1 cellular context compared by ENCODE assay signal in the genomic region with DNA sequence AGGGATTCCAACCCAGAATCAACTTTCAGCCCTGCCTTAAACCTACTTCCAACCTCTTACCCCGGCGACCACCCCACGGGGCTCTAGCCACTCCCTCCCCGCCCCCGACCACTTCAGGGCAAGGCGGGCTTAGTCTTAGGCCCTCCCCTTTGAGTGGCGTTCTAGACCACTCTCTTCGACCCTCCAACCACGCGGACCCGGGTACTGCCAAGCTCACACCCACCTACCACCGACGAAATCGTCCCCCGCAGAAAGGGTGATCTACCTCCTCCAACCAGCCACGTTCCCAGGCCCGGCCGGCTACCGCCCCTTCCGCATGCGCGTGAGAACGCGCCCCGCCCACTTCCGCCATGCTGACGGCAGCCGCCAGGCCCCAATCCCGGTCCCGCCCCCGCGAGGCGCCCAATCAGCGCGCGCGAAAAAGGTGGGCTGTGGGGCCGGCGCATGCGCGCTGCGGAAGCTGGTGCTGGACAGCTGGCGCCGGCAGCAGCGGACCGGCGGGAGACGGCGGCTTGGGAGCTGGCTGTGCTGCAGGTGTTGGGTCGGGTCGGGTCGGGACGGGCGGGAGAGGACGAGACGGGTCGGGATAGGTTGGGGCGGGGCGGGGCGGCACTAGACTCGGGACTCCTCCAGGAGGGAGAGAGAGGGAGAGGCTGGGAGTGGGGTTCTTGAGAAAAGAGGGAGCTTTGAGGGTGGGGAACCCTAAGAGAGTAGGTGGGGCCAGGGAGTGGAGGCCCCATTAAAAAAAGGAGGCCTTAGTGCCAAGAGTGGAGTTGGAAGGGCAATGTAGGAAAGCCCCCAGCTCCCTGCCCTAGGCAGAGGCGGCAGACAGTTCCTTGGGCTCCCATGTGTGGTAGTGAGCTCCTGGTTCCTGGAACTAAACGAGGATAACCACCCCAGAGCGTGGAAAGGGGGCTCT.
TF ChIP-seq lines count a peak whose summit lies in the region.

A gene with protein sequence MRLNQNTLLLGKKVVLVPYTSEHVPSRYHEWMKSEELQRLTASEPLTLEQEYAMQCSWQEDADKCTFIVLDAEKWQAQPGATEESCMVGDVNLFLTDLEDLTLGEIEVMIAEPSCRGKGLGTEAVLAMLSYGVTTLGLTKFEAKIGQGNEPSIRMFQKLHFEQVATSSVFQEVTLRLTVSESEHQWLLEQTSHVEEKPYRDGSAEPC (minus strand): TSS at position 302 of the 919 bp plus-strand sequence. CDS start 647 bp downstream, outside the sequence.

TF ChIP-seq in GM12878, 131 proteins besides CTCF, POLR2A, EP300 and RAD21 (continued from another document and continues in another):
- TF ChIP-seq, protein P1, sequence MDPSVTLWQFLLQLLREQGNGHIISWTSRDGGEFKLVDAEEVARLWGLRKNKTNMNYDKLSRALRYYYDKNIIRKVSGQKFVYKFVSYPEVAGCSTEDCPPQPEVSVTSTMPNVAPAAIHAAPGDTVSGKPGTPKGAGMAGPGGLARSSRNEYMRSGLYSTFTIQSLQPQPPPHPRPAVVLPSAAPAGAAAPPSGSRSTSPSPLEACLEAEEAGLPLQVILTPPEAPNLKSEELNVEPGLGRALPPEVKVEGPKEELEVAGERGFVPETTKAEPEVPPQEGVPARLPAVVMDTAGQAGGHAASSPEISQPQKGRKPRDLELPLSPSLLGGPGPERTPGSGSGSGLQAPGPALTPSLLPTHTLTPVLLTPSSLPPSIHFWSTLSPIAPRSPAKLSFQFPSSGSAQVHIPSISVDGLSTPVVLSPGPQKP (IDR thresholded peaks at IDR 0.05; ENCODE audit: low read depth, low read length), result peak; percentile 68
- TF ChIP-seq, protein P2, sequence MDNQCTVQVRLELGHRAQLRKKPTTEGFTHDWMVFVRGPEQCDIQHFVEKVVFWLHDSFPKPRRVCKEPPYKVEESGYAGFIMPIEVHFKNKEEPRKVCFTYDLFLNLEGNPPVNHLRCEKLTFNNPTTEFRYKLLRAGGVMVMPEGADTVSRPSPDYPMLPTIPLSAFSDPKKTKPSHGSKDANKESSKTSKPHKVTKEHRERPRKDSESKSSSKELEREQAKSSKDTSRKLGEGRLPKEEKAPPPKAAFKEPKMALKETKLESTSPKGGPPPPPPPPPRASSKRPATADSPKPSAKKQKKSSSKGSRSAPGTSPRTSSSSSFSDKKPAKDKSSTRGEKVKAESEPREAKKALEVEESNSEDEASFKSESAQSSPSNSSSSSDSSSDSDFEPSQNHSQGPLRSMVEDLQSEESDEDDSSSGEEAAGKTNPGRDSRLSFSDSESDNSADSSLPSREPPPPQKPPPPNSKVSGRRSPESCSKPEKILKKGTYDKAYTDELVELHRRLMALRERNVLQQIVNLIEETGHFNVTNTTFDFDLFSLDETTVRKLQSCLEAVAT (IDR thresholded peaks at IDR 0.05), result no peak
- TF ChIP-seq SMC3 (IDR thresholded peaks at IDR 0.05; ENCODE audit: borderline replicate concordance, low read length), result no peak
- TF ChIP-seq YY1 (IDR thresholded peaks at IDR 0.05; ENCODE audit: low read depth, low read length), result peak; percentile 84
- 0 out of 2 replicates have a peak, but pooled peaks have one; percentile 60 for TF ChIP-seq RB1 (IDR thresholded peaks at IDR 0.05; ENCODE audit: borderline replicate concordance)
- TF ChIP-seq SMAD1 (IDR thresholded peaks at IDR 0.05; ENCODE audit: low read depth, partially characterized antibody), result no peak
- TF ChIP-seq CREM (IDR thresholded peaks at IDR 0.05; ENCODE audit: low read depth), result no peak
- no peak for TF ChIP-seq CBX3 (IDR thresholded peaks at IDR 0.05; ENCODE audit: borderline replicate concordance, low read depth)
- no peak for TF ChIP-seq SRF (IDR thresholded peaks at IDR 0.05; ENCODE audit: low read depth in 2 of 2, low read length in 2 of 2)
- TF ChIP-seq, protein P3, sequence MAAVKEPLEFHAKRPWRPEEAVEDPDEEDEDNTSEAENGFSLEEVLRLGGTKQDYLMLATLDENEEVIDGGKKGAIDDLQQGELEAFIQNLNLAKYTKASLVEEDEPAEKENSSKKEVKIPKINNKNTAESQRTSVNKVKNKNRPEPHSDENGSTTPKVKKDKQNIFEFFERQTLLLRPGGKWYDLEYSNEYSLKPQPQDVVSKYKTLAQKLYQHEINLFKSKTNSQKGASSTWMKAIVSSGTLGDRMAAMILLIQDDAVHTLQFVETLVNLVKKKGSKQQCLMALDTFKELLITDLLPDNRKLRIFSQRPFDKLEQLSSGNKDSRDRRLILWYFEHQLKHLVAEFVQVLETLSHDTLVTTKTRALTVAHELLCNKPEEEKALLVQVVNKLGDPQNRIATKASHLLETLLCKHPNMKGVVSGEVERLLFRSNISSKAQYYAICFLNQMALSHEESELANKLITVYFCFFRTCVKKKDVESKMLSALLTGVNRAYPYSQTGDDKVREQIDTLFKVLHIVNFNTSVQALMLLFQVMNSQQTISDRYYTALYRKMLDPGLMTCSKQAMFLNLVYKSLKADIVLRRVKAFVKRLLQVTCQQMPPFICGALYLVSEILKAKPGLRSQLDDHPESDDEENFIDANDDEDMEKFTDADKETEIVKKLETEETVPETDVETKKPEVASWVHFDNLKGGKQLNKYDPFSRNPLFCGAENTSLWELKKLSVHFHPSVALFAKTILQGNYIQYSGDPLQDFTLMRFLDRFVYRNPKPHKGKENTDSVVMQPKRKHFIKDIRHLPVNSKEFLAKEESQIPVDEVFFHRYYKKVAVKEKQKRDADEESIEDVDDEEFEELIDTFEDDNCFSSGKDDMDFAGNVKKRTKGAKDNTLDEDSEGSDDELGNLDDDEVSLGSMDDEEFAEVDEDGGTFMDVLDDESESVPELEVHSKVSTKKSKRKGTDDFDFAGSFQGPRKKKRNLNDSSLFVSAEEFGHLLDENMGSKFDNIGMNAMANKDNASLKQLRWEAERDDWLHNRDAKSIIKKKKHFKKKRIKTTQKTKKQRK (IDR thresholded peaks at IDR 0.05; ENCODE audit: low read depth, low read length), result no peak
- TF ChIP-seq NFYA (IDR thresholded peaks at IDR 0.05; ENCODE audit: borderline replicate concordance, low read depth, low read length), result no peak
- no peak for TF ChIP-seq ZNF24 (IDR thresholded peaks at IDR 0.05)
- TF ChIP-seq ZNF622 (IDR thresholded peaks at IDR 0.05), result no peak
- TF ChIP-seq CHD2 (IDR thresholded peaks at IDR 0.05; ENCODE audit: borderline replicate concordance, low read depth, low read length), result peak; percentile 83
- peak; percentile 67; the same call in 1 of the 2 replicates for TF ChIP-seq TCF12 (IDR thresholded peaks at IDR 0.05; ENCODE audit: low read depth, low read length)
- no peak for TF ChIP-seq SUPT20H (IDR thresholded peaks at IDR 0.05; ENCODE audit: borderline replicate concordance, control insufficient read depth, low read depth, low read length)
- TF ChIP-seq, protein P4, sequence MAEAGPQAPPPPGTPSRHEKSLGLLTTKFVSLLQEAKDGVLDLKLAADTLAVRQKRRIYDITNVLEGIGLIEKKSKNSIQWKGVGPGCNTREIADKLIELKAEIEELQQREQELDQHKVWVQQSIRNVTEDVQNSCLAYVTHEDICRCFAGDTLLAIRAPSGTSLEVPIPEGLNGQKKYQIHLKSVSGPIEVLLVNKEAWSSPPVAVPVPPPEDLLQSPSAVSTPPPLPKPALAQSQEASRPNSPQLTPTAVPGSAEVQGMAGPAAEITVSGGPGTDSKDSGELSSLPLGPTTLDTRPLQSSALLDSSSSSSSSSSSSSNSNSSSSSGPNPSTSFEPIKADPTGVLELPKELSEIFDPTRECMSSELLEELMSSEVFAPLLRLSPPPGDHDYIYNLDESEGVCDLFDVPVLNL (IDR thresholded peaks at IDR 0.05; ENCODE audit: low read depth, low read length), result peak; percentile 61; the same call in 1 of the 2 replicates
- no peak for TF ChIP-seq STAT3 (IDR thresholded peaks at IDR 0.05; ENCODE audit: low read depth, low read length)
- TF ChIP-seq RBBP5 (conservative IDR thresholded peaks at IDR 0.05), result no peak
- TF ChIP-seq, protein P5, sequence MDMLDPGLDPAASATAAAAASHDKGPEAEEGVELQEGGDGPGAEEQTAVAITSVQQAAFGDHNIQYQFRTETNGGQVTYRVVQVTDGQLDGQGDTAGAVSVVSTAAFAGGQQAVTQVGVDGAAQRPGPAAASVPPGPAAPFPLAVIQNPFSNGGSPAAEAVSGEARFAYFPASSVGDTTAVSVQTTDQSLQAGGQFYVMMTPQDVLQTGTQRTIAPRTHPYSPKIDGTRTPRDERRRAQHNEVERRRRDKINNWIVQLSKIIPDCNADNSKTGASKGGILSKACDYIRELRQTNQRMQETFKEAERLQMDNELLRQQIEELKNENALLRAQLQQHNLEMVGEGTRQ (IDR thresholded peaks at IDR 0.05; ENCODE audit: borderline replicate concordance, low read depth, low read length), result no peak
- no peak for TF ChIP-seq ETV6 (conservative IDR thresholded peaks at IDR 0.05 in 1 of 2, IDR thresholded peaks at IDR 0.05 in 1 of 2; ENCODE audit: borderline replicate concordance in 1 of 2, low read depth in 1 of 2)
- TF ChIP-seq SREBF2 (IDR thresholded peaks at IDR 0.05; ENCODE audit: low read length), result no peak
- TF ChIP-seq, protein P6, sequence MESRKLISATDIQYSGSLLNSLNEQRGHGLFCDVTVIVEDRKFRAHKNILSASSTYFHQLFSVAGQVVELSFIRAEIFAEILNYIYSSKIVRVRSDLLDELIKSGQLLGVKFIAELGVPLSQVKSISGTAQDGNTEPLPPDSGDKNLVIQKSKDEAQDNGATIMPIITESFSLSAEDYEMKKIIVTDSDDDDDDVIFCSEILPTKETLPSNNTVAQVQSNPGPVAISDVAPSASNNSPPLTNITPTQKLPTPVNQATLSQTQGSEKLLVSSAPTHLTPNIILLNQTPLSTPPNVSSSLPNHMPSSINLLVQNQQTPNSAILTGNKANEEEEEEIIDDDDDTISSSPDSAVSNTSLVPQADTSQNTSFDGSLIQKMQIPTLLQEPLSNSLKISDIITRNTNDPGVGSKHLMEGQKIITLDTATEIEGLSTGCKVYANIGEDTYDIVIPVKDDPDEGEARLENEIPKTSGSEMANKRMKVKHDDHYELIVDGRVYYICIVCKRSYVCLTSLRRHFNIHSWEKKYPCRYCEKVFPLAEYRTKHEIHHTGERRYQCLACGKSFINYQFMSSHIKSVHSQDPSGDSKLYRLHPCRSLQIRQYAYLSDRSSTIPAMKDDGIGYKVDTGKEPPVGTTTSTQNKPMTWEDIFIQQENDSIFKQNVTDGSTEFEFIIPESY (IDR thresholded peaks at IDR 0.05), result no peak
- no peak; the same call in 1 of the 2 replicates for TF ChIP-seq BACH1 (IDR thresholded peaks at IDR 0.05; ENCODE audit: borderline replicate concordance)
- TF ChIP-seq BRCA1 (IDR thresholded peaks at IDR 0.05; ENCODE audit: low read depth, low read length), result no peak
- TF ChIP-seq, protein P7, sequence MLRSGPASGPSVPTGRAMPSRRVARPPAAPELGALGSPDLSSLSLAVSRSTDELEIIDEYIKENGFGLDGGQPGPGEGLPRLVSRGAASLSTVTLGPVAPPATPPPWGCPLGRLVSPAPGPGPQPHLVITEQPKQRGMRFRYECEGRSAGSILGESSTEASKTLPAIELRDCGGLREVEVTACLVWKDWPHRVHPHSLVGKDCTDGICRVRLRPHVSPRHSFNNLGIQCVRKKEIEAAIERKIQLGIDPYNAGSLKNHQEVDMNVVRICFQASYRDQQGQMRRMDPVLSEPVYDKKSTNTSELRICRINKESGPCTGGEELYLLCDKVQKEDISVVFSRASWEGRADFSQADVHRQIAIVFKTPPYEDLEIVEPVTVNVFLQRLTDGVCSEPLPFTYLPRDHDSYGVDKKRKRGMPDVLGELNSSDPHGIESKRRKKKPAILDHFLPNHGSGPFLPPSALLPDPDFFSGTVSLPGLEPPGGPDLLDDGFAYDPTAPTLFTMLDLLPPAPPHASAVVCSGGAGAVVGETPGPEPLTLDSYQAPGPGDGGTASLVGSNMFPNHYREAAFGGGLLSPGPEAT (IDR thresholded peaks at IDR 0.05; ENCODE audit: low read depth), result 0 out of 2 replicates have a peak, but pooled peaks have one; percentile 39
- peak; percentile 63 for TF ChIP-seq HCFC1 (IDR thresholded peaks at IDR 0.05; ENCODE audit: low read length)
- no peak for TF ChIP-seq KAT2A (conservative IDR thresholded peaks at IDR 0.05; ENCODE audit: control insufficient read depth, low read depth, low read length)
- peak in 1 of 2 experiments; percentile 80; a peak in 2 of 3 replicates for TF ChIP-seq EGR1 (IDR thresholded peaks at IDR 0.05; ENCODE audit: borderline replicate concordance in 1 of 2, low read depth in 2 of 2, low read length in 2 of 2)
- no peak for TF ChIP-seq ZSCAN29 (IDR thresholded peaks at IDR 0.05)
- peak; percentile 13; the same call in 1 of the 2 replicates for TF ChIP-seq PAX5 (IDR thresholded peaks at IDR 0.05; ENCODE audit: borderline replicate concordance, low read depth, low read length)
- TF ChIP-seq CHD1 (IDR thresholded peaks at IDR 0.05; ENCODE audit: low read depth, low read length), result no peak
- no peak for TF ChIP-seq WRNIP1 (IDR thresholded peaks at IDR 0.05; ENCODE audit: borderline replicate concordance, low read depth, low read length)
- TF ChIP-seq ZNF384 (IDR thresholded peaks at IDR 0.05; ENCODE audit: borderline replicate concordance, low read depth, low read length), result no peak
- no peak; the same call in 1 of the 2 replicates for TF ChIP-seq ZNF207 (IDR thresholded peaks at IDR 0.05; ENCODE audit: borderline replicate concordance)
- no peak for TF ChIP-seq BMI1 (IDR thresholded peaks at IDR 0.05; ENCODE audit: borderline replicate concordance)
- TF ChIP-seq, protein P8, sequence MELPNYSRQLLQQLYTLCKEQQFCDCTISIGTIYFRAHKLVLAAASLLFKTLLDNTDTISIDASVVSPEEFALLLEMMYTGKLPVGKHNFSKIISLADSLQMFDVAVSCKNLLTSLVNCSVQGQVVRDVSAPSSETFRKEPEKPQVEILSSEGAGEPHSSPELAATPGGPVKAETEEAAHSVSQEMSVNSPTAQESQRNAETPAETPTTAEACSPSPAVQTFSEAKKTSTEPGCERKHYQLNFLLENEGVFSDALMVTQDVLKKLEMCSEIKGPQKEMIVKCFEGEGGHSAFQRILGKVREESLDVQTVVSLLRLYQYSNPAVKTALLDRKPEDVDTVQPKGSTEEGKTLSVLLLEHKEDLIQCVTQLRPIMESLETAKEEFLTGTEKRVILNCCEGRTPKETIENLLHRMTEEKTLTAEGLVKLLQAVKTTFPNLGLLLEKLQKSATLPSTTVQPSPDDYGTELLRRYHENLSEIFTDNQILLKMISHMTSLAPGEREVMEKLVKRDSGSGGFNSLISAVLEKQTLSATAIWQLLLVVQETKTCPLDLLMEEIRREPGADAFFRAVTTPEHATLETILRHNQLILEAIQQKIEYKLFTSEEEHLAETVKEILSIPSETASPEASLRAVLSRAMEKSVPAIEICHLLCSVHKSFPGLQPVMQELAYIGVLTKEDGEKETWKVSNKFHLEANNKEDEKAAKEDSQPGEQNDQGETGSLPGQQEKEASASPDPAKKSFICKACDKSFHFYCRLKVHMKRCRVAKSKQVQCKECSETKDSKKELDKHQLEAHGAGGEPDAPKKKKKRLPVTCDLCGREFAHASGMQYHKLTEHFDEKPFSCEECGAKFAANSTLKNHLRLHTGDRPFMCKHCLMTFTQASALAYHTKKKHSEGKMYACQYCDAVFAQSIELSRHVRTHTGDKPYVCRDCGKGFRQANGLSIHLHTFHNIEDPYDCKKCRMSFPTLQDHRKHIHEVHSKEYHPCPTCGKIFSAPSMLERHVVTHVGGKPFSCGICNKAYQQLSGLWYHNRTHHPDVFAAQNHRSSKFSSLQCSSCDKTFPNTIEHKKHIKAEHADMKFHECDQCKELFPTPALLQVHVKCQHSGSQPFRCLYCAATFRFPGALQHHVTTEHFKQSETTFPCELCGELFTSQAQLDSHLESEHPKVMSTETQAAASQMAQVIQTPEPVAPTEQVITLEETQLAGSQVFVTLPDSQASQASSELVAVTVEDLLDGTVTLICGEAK (IDR thresholded peaks at IDR 0.05; ENCODE audit: borderline replicate concordance), result peak; percentile 85
- TF ChIP-seq RUNX3 (IDR thresholded peaks at IDR 0.05; ENCODE audit: low read length), result no peak
- TF ChIP-seq NRF1 (conservative IDR thresholded peaks at IDR 0.05; ENCODE audit: low read depth, low read length), result peak; percentile 82
- TF ChIP-seq CEBPB (IDR thresholded peaks at IDR 0.05; ENCODE audit: borderline replicate concordance in 1 of 2, low read depth in 2 of 2, low read length in 2 of 2), result no peak
